15 cellular contexts compared by ENCODE assay signal in genomic region chr16:88855176-88855575, GRCh38. TPM values are rescaled to one million over a fixed set of nuclear protein-coding genes. Genes with fewer than 3 reads are reported as not detected.
DNase-seq lines count a peak whose midpoint lies in the region; ATAC-seq and TF ChIP-seq lines count a peak whose summit lies in the region.
"Had no signal": no experiment of that assay in that cellular context is flagged by ENCODE, and none has a peak within 500 bp of the region (broad histone marks: within the 10 kb centered on the region; RNA-seq: fewer than 3 reads in every experiment).

No MANE protein-coding gene starts in this region.

- no peak overlapping the region for H3K4me3 ChIP-seq in CD4-positive, alpha-beta memory T cell (ENCODE audit: low read length in 2 of 2)
- peak overlapping the region; percentile 6; the same call in 1 of the 2 replicates for H3K4me3 ChIP-seq in HL-60 (replicated peaks; ENCODE audit: insufficient read depth, low read length)
- H3K4me3 ChIP-seq in body of pancreas, result no peak overlapping the region
- H3K4me3 ChIP-seq in lower lobe of right lung, result no peak overlapping the region

- no peak for TF ChIP-seq CTCF in HL-60 (IDR thresholded peaks at IDR 0.05; ENCODE audit: insufficient read depth, low read length)
- no peak for TF ChIP-seq CTCF in nephron (IDR thresholded peaks at IDR 0.05; ENCODE audit: unreplicated experiment in 3 of 3)
- TF ChIP-seq CTCF in body of pancreas (IDR thresholded peaks at IDR 0.05), result no peak
- no peak for TF ChIP-seq CTCF in lower lobe of right lung (IDR thresholded peaks at IDR 0.05)

- H3K9me3 ChIP-seq in CD4-positive, alpha-beta memory T cell (ENCODE audit: control insufficient read depth in 1 of 2, low read length in 2 of 2), result no peaks in the 10 kb centered on the region
- no peaks in the 10 kb centered on the region for H3K9me3 ChIP-seq in body of pancreas
- no peaks in the 10 kb centered on the region for H3K9me3 ChIP-seq in lower lobe of right lung
- H3K9me3 ChIP-seq: esophagus squamous epithelium, suprapubic skin had no signal

- TF ChIP-seq POLR2A in body of pancreas (IDR thresholded peaks at IDR 0.05), result no peak

- CTCF ChIA-PET in CD4-positive, alpha-beta memory T cell (lab: Charles Lee; ENCODE audit: partially characterized antibody), result no interaction called here

- H3K27ac Mint-ChIP-seq in CD4-positive, alpha-beta memory T cell, result peak overlapping the region; percentile 38 to 89 (median 79)
- H3K27ac Mint-ChIP-seq in activated naive CD8-positive, alpha-beta T cell treated with anti-CD3 and anti-CD28 coated beads for 36 hours, result peak overlapping the region; percentile 77
- peak overlapping the region in 1 of 3 experiments; percentile 56 for H3K27ac Mint-ChIP-seq in nephron

- no peaks in the 10 kb centered on the region for H3K27me3 ChIP-seq in CD4-positive, alpha-beta memory T cell (ENCODE audit: insufficient read depth, low read length)
- H3K27me3 ChIP-seq in HL-60 (ENCODE audit: insufficient read depth, poor library complexity, severe bottlenecking) (no peaks in the 10 kb centered on the region), body of pancreas (no peaks in the 10 kb centered on the region), lower lobe of right lung (ENCODE audit: low read depth) (no peaks in the 10 kb centered on the region)
- H3K27me3 ChIP-seq: cardiac muscle cell, esophagus squamous epithelium, suprapubic skin had no signal

- H3K4me1 ChIP-seq in CD4-positive, alpha-beta memory T cell (ENCODE audit: insufficient read depth, low read length), result peaks cover 27% of the 10 kb centered on the region
- H3K4me1 ChIP-seq in body of pancreas, result peaks cover 17% of the 10 kb centered on the region
- peaks cover 48% of the 10 kb centered on the region for H3K4me1 ChIP-seq in lower lobe of right lung

- H3K9me3 Mint-ChIP-seq in CD4-positive, alpha-beta memory T cell, result peaks cover 0 to 2% (median 0%) of the 10 kb centered on the region in 8 donors
- H3K9me3 Mint-ChIP-seq in activated naive CD8-positive, alpha-beta T cell treated with anti-CD3 and anti-CD28 coated beads for 36 hours, result no peaks in the 10 kb centered on the region
- H3K9me3 Mint-ChIP-seq in nephron, result no peaks in the 10 kb centered on the region

- H3K36me3 ChIP-seq in CD4-positive, alpha-beta memory T cell (ENCODE audit: insufficient read depth, low read length), result peaks cover 8% of the 10 kb centered on the region
- H3K36me3 ChIP-seq in body of pancreas (replicated peaks in 1 of 2; ENCODE audit: insufficient read depth in 1 of 2, low read depth in 2 of 2) (peaks cover 0 to 4% of the 10 kb centered on the region in 2 donors), lower lobe of right lung (peaks cover 33% of the 10 kb centered on the region)

- peak overlapping the region; percentile 38 to 88 (median 74) for H3K4me3 Mint-ChIP-seq in CD4-positive, alpha-beta memory T cell
- H3K4me3 Mint-ChIP-seq in activated naive CD8-positive, alpha-beta T cell treated with anti-CD3 and anti-CD28 coated beads for 36 hours, result peak overlapping the region; percentile 74
- peak overlapping the region; percentile 85 to 90 (median 89) for H3K4me3 Mint-ChIP-seq in nephron

- 81 to 86% methylated on average over 8 of the region's 8 CpGs for WGBS in body of pancreas, 2 donors

- no peak for ATAC-seq in body of pancreas
- ATAC-seq in lower lobe of right lung, result no peak
- ATAC-seq: HepG2 had no signal

- peaks cover 0 to 27% of the 10 kb centered on the region in 2 donors for H3K36me3 Mint-ChIP-seq in CD4-positive, alpha-beta memory T cell
- H3K36me3 Mint-ChIP-seq in activated naive CD8-positive, alpha-beta T cell treated with anti-CD3 and anti-CD28 coated beads for 36 hours, result peaks cover 4% of the 10 kb centered on the region
- H3K36me3 Mint-ChIP-seq in nephron (ENCODE audit: low read depth), result peaks cover 7% of the 10 kb centered on the region

- POLR2A ChIA-PET in CD4-positive, alpha-beta memory T cell (lab: Charles Lee; ENCODE audit: partially characterized antibody), result interaction anchor here (1.2 to 4.6 kb wide), 5 partner anchors 9 to 173 kb away, joined by 3 to 53 read pairs (median 4); partner anchors contain the start of gene APRT

- intact Hi-C loops in CD4-positive, alpha-beta memory T cell (cut with micrococcal nuclease), result loop anchor here (5.0 kb wide), 2 partner anchors 223 to 398 kb away; no protein-coding TSS in a partner anchor
- intact Hi-C loops in body of pancreas (cut with DNase I) (no loop called here), lower lobe of right lung (cut with DNase I) (no loop called here)

- H3K27me3 Mint-ChIP-seq in CD4-positive, alpha-beta memory T cell, result peaks cover 0 to 2% of the 10 kb centered on the region in 2 donors
- no peaks in the 10 kb centered on the region for H3K27me3 Mint-ChIP-seq in activated naive CD8-positive, alpha-beta T cell treated with anti-CD3 and anti-CD28 coated beads for 36 hours
- no peaks in the 10 kb centered on the region for H3K27me3 Mint-ChIP-seq in nephron (ENCODE audit: low read depth)

- H3K4me1 Mint-ChIP-seq in CD4-positive, alpha-beta memory T cell, result peaks cover 18 to 43% (median 28%) of the 10 kb centered on the region in 4 donors
- peaks cover 22% of the 10 kb centered on the region for H3K4me1 Mint-ChIP-seq in activated naive CD8-positive, alpha-beta T cell treated with anti-CD3 and anti-CD28 coated beads for 36 hours
- H3K4me1 Mint-ChIP-seq in nephron, result peaks cover 14% of the 10 kb centered on the region

- no peak overlapping the region for H3K27ac ChIP-seq in CD4-positive, alpha-beta memory T cell (ENCODE audit: low read depth, low read length)
- H3K27ac ChIP-seq in HL-60 (replicated peaks) (peak overlapping the region; percentile 58), body of pancreas (peak overlapping the region in 1 of 4 donors; percentile 28), lower lobe of right lung (no peak overlapping the region)
- H3K27ac ChIP-seq: cardiac muscle cell, suprapubic skin had no signal

- DNase-seq in CD4-positive, alpha-beta memory T cell, result no peak
- DNase-seq in HL-60 (ENCODE audit: low read depth in 1 of 2, low spot score in 1 of 2) (no peak), body of pancreas (no peak), DMS79 (lab: John Stamatoyannopoulos, UW) (no peak), NCI-H774 (lab: John Stamatoyannopoulos, UW) (no peak), lower lobe of right lung (no peak)
- no peak for DNase-seq in activated naive CD8-positive, alpha-beta T cell treated with anti-CD3 and anti-CD28 coated beads for 36 hours
- DNase-seq: esophagus squamous epithelium, NCI-H187 had no signal

RNA-seq across cellular contexts. Expression of gene GALNS, which starts 1.6 kb away (rescaled TPM):
- 10 to 100 TPM; 58.8 to 65.7 TPM for total RNA-seq in CD4-positive, alpha-beta memory T cell
- polyA plus RNA-seq in CD4-positive, alpha-beta memory T cell, result 1 to 10 TPM; 5.6 to 8.7 TPM
- total RNA-seq in activated naive CD8-positive, alpha-beta T cell treated with anti-CD3 and anti-CD28 coated beads for 36 hours, result 10 to 100 TPM; 14.7 to 14.9 TPM
- total RNA-seq in body of pancreas, result 10 to 100 TPM in 1 of 2 donors, 1 to 10 TPM in 1; 8.8 to 48.8 TPM
- 48.5 TPM for total RNA-seq in lower lobe of right lung

RNA-seq across cellular contexts. Expression of gene TRAPPC2L, which starts 1.8 kb away (rescaled TPM):
- 10 to 100 TPM; 66.6 to 67.1 TPM for total RNA-seq in CD4-positive, alpha-beta memory T cell
- polyA plus RNA-seq in CD4-positive, alpha-beta memory T cell, result 100 to 1,000 TPM; 104 to 105 TPM
- total RNA-seq in activated naive CD8-positive, alpha-beta T cell treated with anti-CD3 and anti-CD28 coated beads for 36 hours, result 10 to 100 TPM; 81.8 to 91.3 TPM
- total RNA-seq in body of pancreas (10 to 100 TPM in 1 of 2 donors, 1 to 10 TPM in 1; 7.6 to 35.5 TPM), lower lobe of right lung (51.4 TPM)

RNA-seq across cellular contexts. Expression of gene PABPN1L, which starts 11.3 kb away (rescaled TPM):
- not detected for total RNA-seq in CD4-positive, alpha-beta memory T cell
- polyA plus RNA-seq in CD4-positive, alpha-beta memory T cell, result not detected
- not detected for total RNA-seq in activated naive CD8-positive, alpha-beta T cell treated with anti-CD3 and anti-CD28 coated beads for 36 hours
- total RNA-seq in body of pancreas, result not detected
- total RNA-seq in lower lobe of right lung, result not detected
- total RNA-seq: cardiac muscle cell, esophagus squamous epithelium, H4, HepG2, renal cortical epithelial cell, suprapubic skin had no signal
- polyA plus RNA-seq: HepG2 had no signal

RNA-seq across cellular contexts. Expression of gene APRT, which starts 43.4 kb away (rescaled TPM):
- 100 to 1,000 TPM; 171 to 175 TPM for total RNA-seq in CD4-positive, alpha-beta memory T cell
- polyA plus RNA-seq in CD4-positive, alpha-beta memory T cell, result 100 to 1,000 TPM; 569 to 624 TPM
- 100 to 1,000 TPM; 241 to 272 TPM for total RNA-seq in activated naive CD8-positive, alpha-beta T cell treated with anti-CD3 and anti-CD28 coated beads for 36 hours
- total RNA-seq in body of pancreas (100 to 1,000 TPM in 1 of 2 donors, 10 to 100 TPM in 1; 95.9 to 104 TPM), lower lobe of right lung (87.8 TPM)

RNA-seq across cellular contexts. Expression of gene CDT1, which starts 51.6 kb away (rescaled TPM):
- total RNA-seq in CD4-positive, alpha-beta memory T cell, result under 1 TPM; 0.17 TPM
- polyA plus RNA-seq in CD4-positive, alpha-beta memory T cell, result under 1 TPM; 0.19 to 0.26 TPM
- 100 to 1,000 TPM; 156 to 158 TPM for total RNA-seq in activated naive CD8-positive, alpha-beta T cell treated with anti-CD3 and anti-CD28 coated beads for 36 hours
- total RNA-seq in body of pancreas, result 1 to 10 TPM in 1 of 2 donors, not detected in 1; 7.6 TPM
- total RNA-seq in lower lobe of right lung, result 3.5 TPM
